26 cellular contexts compared by ENCODE assay signal in genomic region chr3:87053548-87053947, GRCh38.
"Had no signal": no experiment of that assay in that cellular context is flagged by ENCODE, and none has a peak within 500 bp of the region (broad histone marks: within the 10 kb centered on the region; RNA-seq: fewer than 3 reads in every experiment).

No MANE protein-coding gene starts in this region.

- H3K27me3 Mint-ChIP-seq: activated B cell treated with CpG ODN at 0.5 μM for 24 hours; activated CD4-positive, alpha-beta T cell treated with anti-CD3 and anti-CD28 coated beads, Interleukin-2, amount 10 ng/mL, durations not matched to agents 24 days and 14 days; activated naive CD8-positive, alpha-beta T cell treated with anti-CD3 and anti-CD28 coated beads, Interleukin-2, amount 50 U/mL, for 24 hours; central memory CD8-positive, alpha-beta T cell; T-helper 17 cell had no signal

- H3K4me1 Mint-ChIP-seq: activated B cell treated with CpG ODN at 0.5 μM for 24 hours; activated CD4-positive, alpha-beta T cell treated with anti-CD3 and anti-CD28 coated beads, Interleukin-2, amount 10 ng/mL, durations not matched to agents 24 days and 14 days; activated naive CD8-positive, alpha-beta T cell treated with anti-CD3 and anti-CD28 coated beads, Interleukin-2, amount 50 U/mL, for 24 hours; brain; central memory CD8-positive, alpha-beta T cell; T-helper 17 cell had no signal

- H3K27ac ChIP-seq: Peyer's patch, RWPE1, SJCRH30 had no signal

- H3K36me3 ChIP-seq: Peyer's patch, SJCRH30 had no signal

- H3K4me3 ChIP-seq: Peyer's patch, SJCRH30 had no signal

- H3K4me3 Mint-ChIP-seq: activated B cell treated with CpG ODN at 0.5 μM for 24 hours; activated CD4-positive, alpha-beta T cell treated with anti-CD3 and anti-CD28 coated beads, Interleukin-2, amount 10 ng/mL, durations not matched to agents 24 days and 14 days; activated naive CD8-positive, alpha-beta T cell treated with anti-CD3 and anti-CD28 coated beads, Interleukin-2, amount 50 U/mL, for 24 hours; activated T-cell treated with anti-CD3 and anti-CD28 coated beads, Interleukin-2, amount 50 U/mL, for 4 hours; brain; central memory CD8-positive, alpha-beta T cell; T-helper 17 cell had no signal

- H3K27me3 ChIP-seq: Peyer's patch, SJCRH30 had no signal

- H3K4me1 ChIP-seq: Peyer's patch, SJCRH30 had no signal

- H3K27ac Mint-ChIP-seq: activated B cell treated with CpG ODN at 0.5 μM for 24 hours; activated CD4-positive, alpha-beta T cell treated with anti-CD3 and anti-CD28 coated beads, Interleukin-2, amount 10 ng/mL, durations not matched to agents 24 days and 14 days; activated naive CD4-positive, alpha-beta T cell treated with anti-CD3 and anti-CD28 coated beads, Interleukin-2, amount 50 U/mL, for 72 hours; activated naive CD8-positive, alpha-beta T cell treated with anti-CD3 and anti-CD28 coated beads, Interleukin-2, amount 50 U/mL, for 24 hours; brain; T-helper 17 cell had no signal

- H3K9me3 ChIP-seq: Peyer's patch, SK-N-SH had no signal

- DNase-seq: activated B cell treated with CpG ODN at 0.5 μM for 24 hours; activated CD4-positive, alpha-beta T cell treated with anti-CD3 and anti-CD28 coated beads for 1 hour; activated CD4-positive, alpha-beta T cell treated with anti-CD3 and anti-CD28 coated beads, Interleukin-2, amount 10 ng/mL, durations not matched to agents 24 days and 14 days; activated CD4-positive, alpha-beta T cell treated with anti-CD3 and anti-CD28 coated beads, Interleukin-2, amount 50 U/mL, for 48 hours; activated effector memory CD4-positive, alpha-beta T cell treated with anti-CD3 and anti-CD28 coated beads, Interleukin-2, amount 50 U/mL, for 16 hours; activated naive CD4-positive, alpha-beta T cell treated with Interleukin-2 at 50 U/mL for 16 hours; activated naive CD8-positive, alpha-beta T cell treated with anti-CD3 and anti-CD28 coated beads, Interleukin-2, amount 50 U/mL, for 24 hours; activated T-cell treated with anti-CD3 and anti-CD28 coated beads, Interleukin-2, amount 50 U/mL, for 4 hours; amygdala; NCI-H1105 treated with DMSO at 0.1 percent for 48 hours; NCI-H1436 treated with DMSO at 0.1 percent for 48 hours; NCI-H187; NCI-H2081; NCI-H510A treated with DMSO at 0.1 percent for 48 hours; NCI-H69; NK-92 treated with Interleukin-12 subunit alpha and Interleukin-12 subunit beta, amount 100 ng/mL, for 24 hours; Peyer's patch; Right ventricle myocardium superior; SJCRH30; SK-N-SH; T-helper 17 cell; T-helper 9 cell had no signal

- H3K9me3 Mint-ChIP-seq: activated B cell treated with CpG ODN at 0.5 μM for 24 hours; activated T-cell treated with anti-CD3 and anti-CD28 coated beads, Interleukin-2, amount 50 U/mL, for 4 hours had no signal

- H3K36me3 Mint-ChIP-seq: brain had no signal
